In the genomic region with DNA sequence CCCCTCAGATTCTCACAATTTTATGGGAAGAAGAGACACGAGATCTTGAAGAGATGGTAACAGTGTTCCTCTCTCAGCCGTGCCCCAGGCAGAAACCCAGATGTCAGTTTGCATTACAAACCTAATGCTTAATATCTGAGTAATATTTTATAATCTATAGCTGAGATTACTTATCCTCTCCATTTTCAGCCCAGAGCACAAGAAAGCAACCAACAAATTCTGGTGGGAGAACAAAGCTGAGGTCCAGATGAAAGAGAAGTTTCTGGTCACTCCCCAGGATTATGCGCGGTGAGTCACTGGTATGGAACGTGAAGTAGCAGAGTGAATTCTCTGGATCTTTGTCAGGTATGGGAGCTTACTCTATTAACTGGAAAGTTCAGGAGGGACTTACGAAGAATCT, we compare ENCODE assay signal across 9 cellular contexts. TPM values are rescaled to one million over a fixed set of nuclear protein-coding genes. Genes with fewer than 3 reads are reported as not detected.
DNase-seq lines count a peak whose midpoint lies in the region; ATAC-seq and TF ChIP-seq lines count a peak whose summit lies in the region.
"Had no signal": no experiment of that assay in that cellular context is flagged by ENCODE, and none has a peak within 500 bp of the region (broad histone marks: within the 10 kb centered on the region; RNA-seq: fewer than 3 reads in every experiment).

No MANE protein-coding gene starts in this region.

- no peaks in the 10 kb centered on the region for H3K36me3 ChIP-seq in colonic mucosa
- H3K36me3 ChIP-seq in mucosa of stomach (ENCODE audit: control insufficient read depth, insufficient read depth, low read length), result no peaks in the 10 kb centered on the region

- no peaks in the 10 kb centered on the region for H3K9me3 ChIP-seq in colonic mucosa
- no peaks in the 10 kb centered on the region for H3K9me3 ChIP-seq in mucosa of stomach (ENCODE audit: control insufficient read depth, low read length)

- no peak overlapping the region for H3K27ac ChIP-seq in colonic mucosa

- ATAC-seq in HG03108 (IDR thresholded peaks at IDR 0.05; ENCODE audit: unreplicated experiment) (no peak), GM18867 (IDR thresholded peaks at IDR 0.05; ENCODE audit: unreplicated experiment) (no peak)

- H3K4me3 ChIP-seq in colonic mucosa (peak overlapping the region; percentile 96), mucosa of stomach (ENCODE audit: low read length) (peak overlapping the region; percentile 64)

- H3K4me1 ChIP-seq in colonic mucosa, result peaks cover 9% of the 10 kb centered on the region
- H3K4me1 ChIP-seq in mucosa of stomach (ENCODE audit: control insufficient read depth, insufficient read depth, low read length), result peaks cover 9% of the 10 kb centered on the region

- peak overlapping the region; percentile 75 to 88 for H3K9ac ChIP-seq in colonic mucosa (ENCODE audit: low read depth in 2 of 2, low read length in 2 of 2)
- H3K9ac ChIP-seq in mucosa of stomach (ENCODE audit: low read length), result peak overlapping the region; percentile 58

- TF ChIP-seq CTCF in colonic mucosa (IDR thresholded peaks at IDR 0.05), result no peak
- TF ChIP-seq CTCF in GM13977 (IDR thresholded peaks at IDR 0.05; ENCODE audit: extremely low read depth, insufficient read depth, missing control alignments), result no peak

- DNase-seq in COLO668 (lab: John Stamatoyannopoulos, UW; ENCODE audit: unreplicated experiment), result peak; percentile 6
- peak; percentile 84 for DNase-seq in LoVo (ENCODE audit: low spot score)
- DNase-seq in colonic mucosa, result no peak
- DNase-seq in GM13977 (ENCODE audit: low spot score), result no peak
- DNase-seq in OCI-M1 (lab: John Stamatoyannopoulos, UW), result no peak

- H3K27me3 ChIP-seq in colonic mucosa (no peaks in the 10 kb centered on the region), mucosa of stomach (ENCODE audit: control insufficient read depth, insufficient read depth, low read length) (no peaks in the 10 kb centered on the region)

- intact Hi-C loops in colonic mucosa (cut with DNase I), result no loop called here

- in situ Hi-C loops in GM13977 (cut with MboI; ENCODE audit: low pct_unique_long_range_greater_than_20kb, low sequenced_read_pairs, unreplicated experiment), result no loop called here

RNA-seq across cellular contexts. Expression of gene CENATAC, which starts 0.9 kb away (rescaled TPM):
- total RNA-seq in colonic mucosa, result 10 to 100 TPM; 11.9 to 19.0 TPM

RNA-seq across cellular contexts. Expression of gene RPS25, which starts 19.3 kb away (rescaled TPM):
- total RNA-seq in colonic mucosa, result 100 to 1,000 TPM; 710 to 758 TPM

RNA-seq across cellular contexts. Expression of gene TRAPPC4, which starts 19.7 kb away (rescaled TPM):
- total RNA-seq in colonic mucosa, result 10 to 100 TPM; 72.6 to 73.2 TPM

RNA-seq across cellular contexts. Expression of gene FOXR1, which starts 27.3 kb away (rescaled TPM):
- total RNA-seq in colonic mucosa, result not detected
- total RNA-seq: T-helper 2 cell treated with Interferon-gamma antibody and Interleukin-4, amounts not matched to agents 100 ng/mL and 5 ng/mL, for 36 hours had no signal

RNA-seq across cellular contexts. Expression of gene SLC37A4, which starts 31.9 kb away (rescaled TPM):
- total RNA-seq in colonic mucosa, result 10 to 100 TPM; 48.9 to 56.4 TPM

Comparison
In these comparisons a context has a peak if more than half of its experiments do, and no peak if none do; other contexts are left out.
1. DNase-seq: peak in COLO668 (single experiment) and LoVo (single experiment); none in colonic mucosa (single experiment), GM13977 (single experiment) and OCI-M1 (single experiment).